Comparison of ENCODE assay signal across 1 cellular context in genomic region chr10:75015440-75015839, GRCh38.
A peak's percentile ranks its signal among the peaks of the same experiment; 100 is the strongest.
TF ChIP-seq lines count a peak whose summit lies in the region.

No MANE protein-coding gene starts in this region.

TF ChIP-seq in K562, 482 proteins besides CTCF, POLR2A, EP300 and RAD21 (continued from another document):
- TF ChIP-seq, protein P1, sequence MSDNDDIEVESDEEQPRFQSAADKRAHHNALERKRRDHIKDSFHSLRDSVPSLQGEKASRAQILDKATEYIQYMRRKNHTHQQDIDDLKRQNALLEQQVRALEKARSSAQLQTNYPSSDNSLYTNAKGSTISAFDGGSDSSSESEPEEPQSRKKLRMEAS (CRISPR knock-in tag; IDR thresholded peaks at IDR 0.05), result no peak
- TF ChIP-seq MEIS2 (IDR thresholded peaks at IDR 0.05; ENCODE audit: partially characterized antibody) (peak; percentile 24), LEF1 (IDR thresholded peaks at IDR 0.05) (no peak), RUNX1 (IDR thresholded peaks at IDR 0.05; ENCODE audit: low read depth) (no peak), POLR2AphosphoS2 (IDR thresholded peaks at IDR 0.05; ENCODE audit: low read length) (no peak)
